Comparison of ENCODE assay signal across 26 cellular contexts in genomic region chr10:130251766-130252165, GRCh38.
DNase-seq lines count a peak whose midpoint lies in the region; ATAC-seq and TF ChIP-seq lines count a peak whose summit lies in the region.
"Had no signal": no experiment of that assay in that cellular context is flagged by ENCODE, and none has a peak within 500 bp of the region (broad histone marks: within the 10 kb centered on the region; RNA-seq: fewer than 3 reads in every experiment).

No MANE protein-coding gene starts in this region.

- TF ChIP-seq CTCF in right atrium auricular region (IDR thresholded peaks at IDR 0.05), result no peak
- TF ChIP-seq CTCF in osteocyte (IDR thresholded peaks at IDR 0.05), result no peak
- no peak for TF ChIP-seq CTCF in gastrocnemius medialis (IDR thresholded peaks at IDR 0.05 in 4 of 5, conservative IDR thresholded peaks at IDR 0.05 in 1 of 5)

- H3K36me3 ChIP-seq in right atrium auricular region, result no peaks in the 10 kb centered on the region
- no peaks in the 10 kb centered on the region for H3K36me3 ChIP-seq in gastrocnemius medialis
- H3K36me3 ChIP-seq: BE2C, BLaER1 had no signal

- no peak for TF ChIP-seq EP300 in Ishikawa (IDR thresholded peaks at IDR 0.05; ENCODE audit: borderline replicate concordance)

- no peak for ATAC-seq in gastrocnemius medialis
- ATAC-seq: GM12878 had no signal

- H3K9me3 Mint-ChIP-seq in osteocyte (ENCODE audit: unreplicated experiment), result peaks cover 40% of the 10 kb centered on the region
- H3K9me3 Mint-ChIP-seq: CD8-positive, alpha-beta memory T cell had no signal

- no peak overlapping the region for H3K4me3 Mint-ChIP-seq in osteocyte (ENCODE audit: unreplicated experiment)
- H3K4me3 Mint-ChIP-seq: CD14-positive monocyte; CD4-positive, alpha-beta memory T cell; CD4-positive, CD25-positive, alpha-beta regulatory T cell; CD8-positive, alpha-beta memory T cell had no signal

- no peak overlapping the region for H3K27ac Mint-ChIP-seq in osteocyte (ENCODE audit: unreplicated experiment)
- H3K27ac Mint-ChIP-seq: CD4-positive, alpha-beta memory T cell; CD4-positive, CD25-positive, alpha-beta regulatory T cell; CD8-positive, alpha-beta memory T cell had no signal

- intact Hi-C loops in cardiac septum (cut with DNase I), result no loop called here
- intact Hi-C loops in gastrocnemius medialis (cut with DNase I; ENCODE audit: low total_unique reads), result no loop called here

- H3K4me1 Mint-ChIP-seq in osteocyte (ENCODE audit: unreplicated experiment), result no peaks in the 10 kb centered on the region
- H3K4me1 Mint-ChIP-seq: CD14-positive monocyte; CD4-positive, alpha-beta memory T cell; CD4-positive, CD25-positive, alpha-beta regulatory T cell; CD8-positive, alpha-beta memory T cell had no signal

- in situ Hi-C loops in gastrocnemius medialis (cut with MboI; ENCODE audit: low sequenced_read_pairs in 4 of 4), result no loop called here

- H3K9me3 ChIP-seq in right atrium auricular region, result no peaks in the 10 kb centered on the region
- no peaks in the 10 kb centered on the region for H3K9me3 ChIP-seq in gastrocnemius medialis
- H3K9me3 ChIP-seq: BE2C, BLaER1 had no signal

- H3K27me3 Mint-ChIP-seq in osteocyte (ENCODE audit: unreplicated experiment), result no peaks in the 10 kb centered on the region

- no peak for TF ChIP-seq POLR2A in gastrocnemius medialis (IDR thresholded peaks at IDR 0.05)

- H3K4me3 ChIP-seq in right atrium auricular region (no peak overlapping the region), gastrocnemius medialis (no peak overlapping the region)
- H3K4me3 ChIP-seq: BLaER1, GM12878 had no signal

- no peak overlapping the region for H3K27ac ChIP-seq in right atrium auricular region
- H3K27ac ChIP-seq in gastrocnemius medialis, result no peak overlapping the region
- H3K27ac ChIP-seq: BLaER1 had no signal

- no peak for TF ChIP-seq RAD21 in Ishikawa (IDR thresholded peaks at IDR 0.05; ENCODE audit: low read depth)

- no peaks in the 10 kb centered on the region for H3K27me3 ChIP-seq in right atrium auricular region
- no peaks in the 10 kb centered on the region for H3K27me3 ChIP-seq in gastrocnemius medialis
- H3K27me3 ChIP-seq: BE2C, BLaER1 had no signal

- no peaks in the 10 kb centered on the region for H3K36me3 Mint-ChIP-seq in osteocyte (ENCODE audit: unreplicated experiment)
- H3K36me3 Mint-ChIP-seq: CD14-positive monocyte had no signal

- no peaks in the 10 kb centered on the region for H3K4me1 ChIP-seq in right atrium auricular region
- H3K4me1 ChIP-seq in gastrocnemius medialis, result no peaks in the 10 kb centered on the region
- H3K4me1 ChIP-seq: BE2C, BLaER1 had no signal

- DNase-seq in right atrium auricular region (ENCODE audit: low spot score) (peak; percentile 11), cardiac septum (ENCODE audit: low spot score) (no peak), islet precursor cell (peak; percentile 17), osteocyte (ENCODE audit: extremely low spot score, unreplicated experiment) (peak; percentile 76), medulla oblongata (ENCODE audit: extremely low spot score) (no peak), T-helper 9 cell (no peak), gastrocnemius medialis (no peak)
- DNase-seq: 8988T; ACHN; BE2C; C1 segment of cervical spinal cord; CD4-positive, alpha-beta memory T cell; CD4-positive, CD25-positive, alpha-beta regulatory T cell; CD8-positive, alpha-beta memory T cell; COR-L47; DMS 273 treated with DMSO at 0.1 percent for 48 hours; DMS153; DMS53; DMS79; DND-41; EL; GDM1 had no signal

TF ChIP-seq in Ishikawa, 13 proteins besides CTCF, POLR2A, EP300 and RAD21:
- no peak for TF ChIP-seq ZBTB7A (IDR thresholded peaks at IDR 0.05; ENCODE audit: low read depth)
- TF ChIP-seq USF1 (IDR thresholded peaks at IDR 0.05), result 0 out of 2 replicates have a peak, but pooled peaks have one; percentile 8

Comparison
In these comparisons a context has a peak if more than half of its experiments do, and no peak if none do; other contexts are left out.
1. DNase-seq: peak in right atrium auricular region (single experiment), islet precursor cell (single experiment) and osteocyte (single experiment); none in cardiac septum (single experiment), medulla oblongata (single experiment), T-helper 9 cell (single experiment) and gastrocnemius medialis (0 of 2).